8 cellular contexts compared by ENCODE assay signal in the genomic region with DNA sequence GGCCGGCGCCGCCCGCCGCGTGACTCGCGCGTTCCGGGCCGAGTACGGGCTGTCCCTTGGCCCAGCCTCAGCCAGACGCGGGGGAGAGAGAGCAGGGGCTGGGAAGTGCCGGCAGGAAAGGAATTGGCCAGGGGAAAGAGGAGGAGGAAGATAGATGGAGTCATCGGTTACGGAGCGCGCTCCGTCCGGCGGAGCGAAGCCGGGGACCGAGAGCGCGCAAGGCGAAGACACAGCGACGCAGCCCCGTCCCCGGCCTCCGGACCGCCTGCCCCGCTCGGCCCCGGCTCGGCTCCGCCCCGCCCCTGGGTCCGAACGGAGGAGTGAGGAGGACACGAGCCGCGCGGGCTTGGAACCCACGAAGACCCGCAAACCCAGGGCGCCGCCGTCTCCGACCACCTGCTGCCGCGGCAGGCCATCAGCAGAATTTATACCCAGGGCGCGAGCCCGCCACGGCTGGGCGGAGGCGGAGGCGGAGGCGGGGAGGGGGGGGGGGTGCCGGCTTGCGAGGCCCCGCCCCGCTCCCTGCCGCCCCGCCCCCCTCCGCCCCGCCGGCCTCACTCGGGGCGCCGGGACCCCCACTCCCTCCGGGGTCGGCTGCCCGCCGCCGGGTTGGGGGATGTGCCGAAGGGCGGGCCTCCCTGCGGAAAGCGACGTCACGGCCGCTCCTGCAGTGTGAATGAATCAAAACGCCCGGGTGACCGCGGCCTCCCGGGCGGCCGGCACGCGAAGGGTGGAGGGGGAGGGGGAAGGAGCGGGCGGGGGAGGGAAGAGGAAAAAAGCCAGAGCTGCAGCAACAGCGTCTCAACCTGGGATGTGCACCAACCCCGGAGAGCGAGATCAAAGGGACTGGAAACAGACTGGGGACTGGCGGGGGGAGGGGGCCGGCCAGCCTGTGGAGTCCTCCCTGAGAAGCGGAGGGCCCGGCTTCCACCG. TPM values are rescaled to one million over a fixed set of nuclear protein-coding genes. Genes with fewer than 3 reads are reported as not detected.
DNase-seq lines count a peak whose midpoint lies in the region; ATAC-seq and TF ChIP-seq lines count a peak whose summit lies in the region.

A gene (plus strand): TSS at position 782 of the 933 bp plus-strand sequence. CDS start 266 bp downstream, outside the sequence.

- ATAC-seq in activated CD4-positive, CD25-positive, alpha-beta regulatory T cell treated with anti-CD3 and anti-CD28 coated beads, Interleukin-2, amount 50 U/mL, for 24 hours, result peak; percentile 14 to 36
- ATAC-seq in left lung, result peak; percentile 58

- TF ChIP-seq CTCF in cardiac fibroblast (IDR thresholded peaks at IDR 0.05; ENCODE audit: low read depth, low read length), result no peak
- TF ChIP-seq CTCF in left lung (IDR thresholded peaks at IDR 0.05), result no peak
- no peak for TF ChIP-seq CTCF in testis (IDR thresholded peaks at IDR 0.05)

- H3K27ac ChIP-seq in left lung (no peak within 1 kb of the TSS), testis (no peak within 1 kb of the TSS)

- H3K36me3 ChIP-seq in left lung (no peaks in the 10 kb centered on the region), testis (ENCODE audit: low read depth, missing control alignments) (no peaks in the 10 kb centered on the region)

- H3K4me3 ChIP-seq in cardiac fibroblast (replicated peaks in 1 of 2; ENCODE audit: low read depth in 2 of 2, low read length in 2 of 2) (peak within 1 kb of the TSS; percentile 47 to 57), left lung (peak within 1 kb of the TSS; percentile 44 to 61), testis (peak within 1 kb of the TSS; percentile 51 to 68)

- intact Hi-C loops in left lung (cut with DNase I), result no loop called here
- intact Hi-C loops in testis (cut with DNase I; ENCODE audit: low total_unique reads), result no loop called here

- H3K4me1 ChIP-seq in left lung, result peaks cover 21 to 55% of the 10 kb centered on the region in 2 donors
- H3K4me1 ChIP-seq in testis, result peaks cover 19% of the 10 kb centered on the region

- no peak for DNase-seq in activated CD4-positive, CD25-positive, alpha-beta regulatory T cell treated with anti-CD3 and anti-CD28 coated beads, Interleukin-2, amount 50 U/mL, for 72 hours
- peak; percentile 48 for DNase-seq in HPDE6-E6E7 (ENCODE audit: extremely low spot score)
- DNase-seq in RPMI8226, result peak; percentile 75
- DNase-seq in cardiac fibroblast (ENCODE audit: low read depth in 2 of 2), result no peak
- peak; percentile 42 to 83 for DNase-seq in left lung
- DNase-seq in testis, result peak; percentile 43
- DNase-seq in DMS79 treated with DMSO at 0.1 percent for 48 hours (lab: John Stamatoyannopoulos, UW), result no peak

- H3K27me3 ChIP-seq in left lung (peaks cover 93 to 100% of the 10 kb centered on the region in 2 donors), testis (no peaks in the 10 kb centered on the region)

- H3K9me3 ChIP-seq in left lung (no peaks in the 10 kb centered on the region), testis (no peaks in the 10 kb centered on the region)

- no peak for TF ChIP-seq POLR2A in testis (IDR thresholded peaks at IDR 0.05)

- WGBS in testis, 2 donors, result 0% methylated on average over 46 to 81 of the region's 105 CpGs

RNA-seq across cellular contexts. Expression of the gene that starts here (rescaled TPM):
- total RNA-seq in left lung (under 1 TPM; 0.03 to 0.08 TPM), testis (1 to 10 TPM in 1 of 2 donors, under 1 TPM in 1; 0.63 to 1.3 TPM)
- 5.2 TPM for polyA plus RNA-seq in testis (ENCODE audit: insufficient read depth, low read depth, low replicate concordance)

Comparison
In these comparisons a context has a peak if more than half of its experiments do, and no peak if none do; other contexts are left out.
1. Peak in DNase-seq, ATAC-seq and H3K4me3 ChIP-seq in left lung; RNA of the gene not detected or under 1 TPM.
2. DNase-seq: peak in HPDE6-E6E7 (single experiment), RPMI8226 (single experiment) and testis (single experiment); none in activated CD4-positive, CD25-positive, alpha-beta regulatory T cell treated with anti-CD3 and anti-CD28 coated beads, Interleukin-2, amount 50 U/mL, for 72 hours (single experiment), cardiac fibroblast (0 of 2) and DMS79 treated with DMSO at 0.1 percent for 48 hours (single experiment).
3. Peak in every context shown above with its lines, with median percentiles within 50 percentile points of each other: H3K4me3 ChIP-seq.